ENCODE assay signal across 1 cellular context in the genomic region with DNA sequence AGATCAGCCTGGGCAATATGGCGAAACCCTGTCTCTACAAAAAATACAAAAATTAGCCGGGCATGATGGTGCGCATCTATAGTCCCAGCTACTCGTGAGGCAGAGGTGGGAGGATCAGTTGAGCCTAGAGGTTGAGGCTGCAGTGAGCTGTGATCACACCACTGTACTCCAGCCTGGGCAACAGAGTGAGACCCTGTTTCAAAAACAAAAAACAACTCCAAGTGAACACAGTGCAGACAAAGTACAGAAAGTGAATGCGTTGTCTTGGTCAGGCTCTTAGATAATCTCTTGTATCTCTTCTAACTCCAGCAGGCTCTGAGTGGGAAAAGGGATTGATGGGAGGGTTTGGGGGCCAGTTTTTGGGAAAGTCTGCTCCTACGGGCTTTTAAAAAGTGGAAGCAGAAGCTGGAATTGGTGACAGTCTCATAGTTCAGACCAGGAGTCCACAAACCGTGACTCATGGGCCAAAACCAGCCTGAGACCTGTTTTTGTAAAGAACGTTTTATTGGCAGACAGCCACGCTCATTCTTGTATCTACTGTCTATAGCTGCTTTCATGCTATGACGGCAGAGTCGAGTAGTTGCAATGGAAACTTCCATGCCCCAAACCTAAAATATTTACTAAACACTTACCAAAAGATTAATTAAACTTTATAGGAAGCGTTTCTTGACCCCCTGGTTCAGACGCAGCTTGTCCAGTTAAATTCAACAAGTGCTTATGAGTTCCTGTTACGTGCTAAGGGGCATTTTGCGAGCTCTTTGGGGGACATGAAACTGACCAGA.
TF ChIP-seq lines count a peak whose summit lies in the region.

No MANE protein-coding gene starts in this region.

TF ChIP-seq in SK-N-SH, 30 proteins besides CTCF, POLR2A, EP300 and RAD21 (continued from another document):
- peak; percentile 81 for TF ChIP-seq NFIC (IDR thresholded peaks at IDR 0.05; ENCODE audit: borderline replicate concordance)
